In the genomic region with DNA sequence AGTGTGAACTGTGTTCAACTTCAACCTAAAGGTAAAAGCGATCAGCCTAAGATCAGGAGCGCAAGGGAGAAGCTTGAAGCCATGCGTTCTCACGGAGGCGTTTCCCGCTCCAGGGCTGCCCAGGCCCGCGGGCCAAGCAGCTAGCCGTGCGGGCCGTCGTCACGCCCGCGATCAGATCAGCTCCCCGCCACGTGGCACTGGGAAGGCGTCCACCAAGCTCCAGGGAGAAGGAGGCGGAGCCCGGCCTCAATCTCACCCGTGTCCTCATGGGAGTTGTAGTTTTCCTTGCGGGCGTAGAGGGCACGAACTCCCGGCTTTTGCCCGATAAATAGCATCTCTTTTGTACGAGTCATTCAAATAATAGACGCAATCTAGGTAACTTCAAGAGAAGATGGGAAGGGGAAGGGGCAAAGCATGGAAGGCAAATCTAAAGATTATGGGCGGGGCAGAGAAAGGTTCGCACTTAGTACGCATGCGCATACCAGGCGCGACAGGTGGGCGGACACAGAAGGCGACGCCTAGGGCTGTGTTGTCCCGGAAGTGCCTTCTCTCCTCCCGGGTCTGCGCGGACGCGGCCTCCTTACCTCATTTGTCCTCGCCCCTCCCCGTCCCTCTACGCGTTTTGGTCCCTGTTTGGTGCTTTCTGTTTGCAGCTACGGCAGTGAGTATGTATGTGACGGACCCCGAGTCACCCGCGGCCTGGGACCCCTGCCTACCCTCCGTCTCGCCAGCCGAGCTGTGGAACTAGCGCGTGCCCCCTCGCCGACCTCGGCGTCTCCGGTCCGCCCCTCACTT, we compare ENCODE assay signal across 1 cellular context.
TF ChIP-seq lines count a peak whose summit lies in the region.

No MANE protein-coding gene starts in this region.

TF ChIP-seq in K562, 482 proteins besides CTCF, POLR2A, EP300 and RAD21 (continued from another document and continues in another):
- TF ChIP-seq, protein P1, sequence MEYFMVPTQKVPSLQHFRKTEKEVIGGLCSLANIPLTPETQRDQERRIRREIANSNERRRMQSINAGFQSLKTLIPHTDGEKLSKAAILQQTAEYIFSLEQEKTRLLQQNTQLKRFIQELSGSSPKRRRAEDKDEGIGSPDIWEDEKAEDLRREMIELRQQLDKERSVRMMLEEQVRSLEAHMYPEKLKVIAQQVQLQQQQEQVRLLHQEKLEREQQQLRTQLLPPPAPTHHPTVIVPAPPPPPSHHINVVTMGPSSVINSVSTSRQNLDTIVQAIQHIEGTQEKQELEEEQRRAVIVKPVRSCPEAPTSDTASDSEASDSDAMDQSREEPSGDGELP (CRISPR knock-in tag; IDR thresholded peaks at IDR 0.05; ENCODE audit: borderline replicate concordance) = peak; percentile 85
- peak in 1 of 2 experiments; percentile 83 for TF ChIP-seq AFF1 (IDR thresholded peaks at IDR 0.05; ENCODE audit: low read depth in 1 of 2, partially characterized antibody in 2 of 2)
- peak; percentile 84 for TF ChIP-seq GABPA (tag; conservative IDR thresholded peaks at IDR 0.05; ENCODE audit: low read depth)
- no peak for TF ChIP-seq ZSCAN32 (CRISPR knock-in tag; IDR thresholded peaks at IDR 0.05)
- TF ChIP-seq RFX1 (IDR thresholded peaks at IDR 0.05) = peak; percentile 67
- no peak; the same call in 1 of the 2 replicates for TF ChIP-seq HMGXB4 (CRISPR knock-in tag; IDR thresholded peaks at IDR 0.05)
- TF ChIP-seq ZNF324 (CRISPR knock-in tag; IDR thresholded peaks at IDR 0.05) = no peak
- no peak for TF ChIP-seq ZNF165 (CRISPR knock-in tag; IDR thresholded peaks at IDR 0.05; ENCODE audit: borderline replicate concordance)
- TF ChIP-seq NFXL1 (CRISPR knock-in tag; IDR thresholded peaks at IDR 0.05) = no peak
- TF ChIP-seq CAMTA2 (CRISPR knock-in tag; conservative IDR thresholded peaks at IDR 0.05) = no peak
- TF ChIP-seq RAD51 (IDR thresholded peaks at IDR 0.05; ENCODE audit: borderline replicate concordance, low read depth) = peak; percentile 59; the same call in 1 of the 2 replicates
- TF ChIP-seq NFRKB (IDR thresholded peaks at IDR 0.05; ENCODE audit: low read depth) = no peak
- TF ChIP-seq ZNF57 (CRISPR knock-in tag; IDR thresholded peaks at IDR 0.05) = no peak
- TF ChIP-seq, protein P2, sequence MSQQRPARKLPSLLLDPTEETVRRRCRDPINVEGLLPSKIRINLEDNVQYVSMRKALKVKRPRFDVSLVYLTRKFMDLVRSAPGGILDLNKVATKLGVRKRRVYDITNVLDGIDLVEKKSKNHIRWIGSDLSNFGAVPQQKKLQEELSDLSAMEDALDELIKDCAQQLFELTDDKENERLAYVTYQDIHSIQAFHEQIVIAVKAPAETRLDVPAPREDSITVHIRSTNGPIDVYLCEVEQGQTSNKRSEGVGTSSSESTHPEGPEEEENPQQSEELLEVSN (IDR thresholded peaks at IDR 0.05; ENCODE audit: borderline replicate concordance in 1 of 2, extremely low read depth in 1 of 2, insufficient read depth in 1 of 2, insufficient read length in 1 of 2, low read depth in 1 of 2, low read length in 1 of 2, poor library complexity in 1 of 2, severe bottlenecking in 1 of 2) = peak; percentile 100
- TF ChIP-seq LARP7 (IDR thresholded peaks at IDR 0.05) = no peak
- TF ChIP-seq PHB (CRISPR knock-in tag; IDR thresholded peaks at IDR 0.05) = no peak
- no peak for TF ChIP-seq FOXM1 (IDR thresholded peaks at IDR 0.05; ENCODE audit: low read depth)
- TF ChIP-seq FOXM1 (CRISPR knock-in tag; IDR thresholded peaks at IDR 0.05; ENCODE audit: low read depth) = 0 out of 2 replicates have a peak, but pooled peaks have one; percentile 49
- no peak for TF ChIP-seq ETS2 (tag; IDR thresholded peaks at IDR 0.05; ENCODE audit: borderline replicate concordance, poor library complexity, severe bottlenecking)
- no peak for TF ChIP-seq NUFIP1 (IDR thresholded peaks at IDR 0.05; ENCODE audit: partially characterized antibody)
- TF ChIP-seq PKNOX1 (IDR thresholded peaks at IDR 0.05) = peak; percentile 36
- TF ChIP-seq MAX (CRISPR knock-in tag; IDR thresholded peaks at IDR 0.05) = peak; percentile 99
- TF ChIP-seq, protein P3, sequence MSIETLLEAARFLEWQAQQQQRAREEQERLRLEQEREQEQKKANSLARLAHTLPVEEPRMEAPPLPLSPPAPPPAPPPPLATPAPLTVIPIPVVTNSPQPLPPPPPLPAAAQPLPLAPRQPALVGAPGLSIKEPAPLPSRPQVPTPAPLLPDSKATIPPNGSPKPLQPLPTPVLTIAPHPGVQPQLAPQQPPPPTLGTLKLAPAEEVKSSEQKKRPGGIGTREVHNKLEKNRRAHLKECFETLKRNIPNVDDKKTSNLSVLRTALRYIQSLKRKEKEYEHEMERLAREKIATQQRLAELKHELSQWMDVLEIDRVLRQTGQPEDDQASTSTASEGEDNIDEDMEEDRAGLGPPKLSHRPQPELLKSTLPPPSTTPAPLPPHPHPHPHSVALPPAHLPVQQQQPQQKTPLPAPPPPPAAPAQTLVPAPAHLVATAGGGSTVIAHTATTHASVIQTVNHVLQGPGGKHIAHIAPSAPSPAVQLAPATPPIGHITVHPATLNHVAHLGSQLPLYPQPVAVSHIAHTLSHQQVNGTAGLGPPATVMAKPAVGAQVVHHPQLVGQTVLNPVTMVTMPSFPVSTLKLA (conservative IDR thresholded peaks at IDR 0.05) = peak; percentile 98 to 99
- TF ChIP-seq, protein P4, sequence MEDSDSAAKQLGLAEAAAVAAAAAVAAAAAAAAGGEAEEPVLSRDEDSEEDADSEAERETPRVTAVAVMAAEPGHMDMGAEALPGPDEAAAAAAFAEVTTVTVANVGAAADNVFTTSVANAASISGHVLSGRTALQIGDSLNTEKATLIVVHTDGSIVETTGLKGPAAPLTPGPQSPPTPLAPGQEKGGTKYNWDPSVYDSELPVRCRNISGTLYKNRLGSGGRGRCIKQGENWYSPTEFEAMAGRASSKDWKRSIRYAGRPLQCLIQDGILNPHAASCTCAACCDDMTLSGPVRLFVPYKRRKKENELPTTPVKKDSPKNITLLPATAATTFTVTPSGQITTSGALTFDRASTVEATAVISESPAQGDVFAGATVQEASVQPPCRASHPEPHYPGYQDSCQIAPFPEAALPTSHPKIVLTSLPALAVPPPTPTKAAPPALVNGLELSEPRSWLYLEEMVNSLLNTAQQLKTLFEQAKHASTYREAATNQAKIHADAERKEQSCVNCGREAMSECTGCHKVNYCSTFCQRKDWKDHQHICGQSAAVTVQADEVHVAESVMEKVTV (CRISPR knock-in tag; IDR thresholded peaks at IDR 0.05) = no peak
- no peak for TF ChIP-seq DIDO1 (tag; IDR thresholded peaks at IDR 0.05; ENCODE audit: low read depth)
- no peak for TF ChIP-seq SREBF1 (IDR thresholded peaks at IDR 0.05; ENCODE audit: borderline replicate concordance, low read depth, low read length)
- TF ChIP-seq ZC3H11A (IDR thresholded peaks at IDR 0.05; ENCODE audit: low read depth, low read length) = no peak
- no peak for TF ChIP-seq PRPF4 (IDR thresholded peaks at IDR 0.05; ENCODE audit: insufficient read depth, low read depth, low read length, poor library complexity, severe bottlenecking)
- no peak for TF ChIP-seq ZFP91 (CRISPR knock-in tag; IDR thresholded peaks at IDR 0.05)
- TF ChIP-seq FOXK1 (CRISPR knock-in tag; IDR thresholded peaks at IDR 0.05; ENCODE audit: borderline replicate concordance) = peak; percentile 90; the same call in 1 of the 2 replicates
- no peak for TF ChIP-seq CHCHD3 (CRISPR knock-in tag; IDR thresholded peaks at IDR 0.05)
- peak; percentile 63 for TF ChIP-seq POLR2AphosphoS5 (IDR thresholded peaks at IDR 0.05; ENCODE audit: control insufficient read depth, insufficient read depth, low read depth, low read length)
- TF ChIP-seq ZNF586 (CRISPR knock-in tag; conservative IDR thresholded peaks at IDR 0.05) = no peak
- TF ChIP-seq ZBTB33 (CRISPR knock-in tag; IDR thresholded peaks at IDR 0.05) = peak; percentile 68
